In genomic region chr12:67648306-67649164, GRCh38 we compare ENCODE assay signal across 1 cellular context.
TF ChIP-seq lines count a peak whose summit lies in the region.

Gene DYRK2, plus strand, starts transcription at chr12:67648745. Its CDS starts 389 bp downstream, at chr12:67649134.

TF ChIP-seq in HepG2, 621 proteins besides CTCF, POLR2A, EP300 and RAD21 (continued from another document and continues in another):
- TF ChIP-seq ZBTB14 (CRISPR knock-in tag; IDR thresholded peaks at IDR 0.05) (peak; percentile 93), SETDB1 (CRISPR knock-in tag; IDR thresholded peaks at IDR 0.05; ENCODE audit: borderline replicate concordance) (no peak), DMAP1 (CRISPR knock-in tag; IDR thresholded peaks at IDR 0.05) (no peak), ZNF674 (CRISPR knock-in tag; IDR thresholded peaks at IDR 0.05; ENCODE audit: low read depth) (no peak), MYC (CRISPR knock-in tag; IDR thresholded peaks at IDR 0.05; ENCODE audit: borderline replicate concordance) (peak; percentile 72; the same call in 1 of the 2 replicates), FOXA1 (IDR thresholded peaks at IDR 0.05) (no peak), FOXA1 (CRISPR knock-in tag; IDR thresholded peaks at IDR 0.05) (no peak), ZNF44 (CRISPR knock-in tag; IDR thresholded peaks at IDR 0.05) (no peak), SP140L (CRISPR knock-in tag; IDR thresholded peaks at IDR 0.05; ENCODE audit: borderline replicate concordance) (no peak), ZNF232 (CRISPR knock-in tag; IDR thresholded peaks at IDR 0.05; ENCODE audit: borderline replicate concordance) (no peak), SAFB2 (CRISPR knock-in tag; IDR thresholded peaks at IDR 0.05; ENCODE audit: borderline replicate concordance, low read depth) (no peak), NRL (CRISPR knock-in tag; IDR thresholded peaks at IDR 0.05; ENCODE audit: borderline replicate concordance) (no peak), ZNF883 (CRISPR knock-in tag; IDR thresholded peaks at IDR 0.05; ENCODE audit: not compliant biosample characterization) (no peak), ZBTB2 (CRISPR knock-in tag; IDR thresholded peaks at IDR 0.05; ENCODE audit: low read depth) (no peak), HOXA5 (CRISPR knock-in tag; IDR thresholded peaks at IDR 0.05) (no peak), ZNF17 (CRISPR knock-in tag; IDR thresholded peaks at IDR 0.05) (no peak), ZNF263 (CRISPR knock-in tag; IDR thresholded peaks at IDR 0.05) (peak; percentile 27; the same call in 1 of the 2 replicates), ZNF546 (CRISPR knock-in tag; conservative IDR thresholded peaks at IDR 0.05) (0 out of 2 replicates have a peak, but pooled peaks have one; percentile 32), PHF5A (CRISPR knock-in tag; IDR thresholded peaks at IDR 0.05; ENCODE audit: low read depth, unreplicated experiment) (no peak), ZSCAN12 (CRISPR knock-in tag; IDR thresholded peaks at IDR 0.05) (no peak), ZNF143 (CRISPR knock-in tag; IDR thresholded peaks at IDR 0.05) (no peak), KLF13 (CRISPR knock-in tag; IDR thresholded peaks at IDR 0.05) (no peak), POLR2G (IDR thresholded peaks at IDR 0.05; ENCODE audit: low read depth, low read length) (peak; percentile 77), MXD4 (CRISPR knock-in tag; IDR thresholded peaks at IDR 0.05) (no peak), ZZZ3 (CRISPR knock-in tag; IDR thresholded peaks at IDR 0.05; ENCODE audit: borderline replicate concordance) (no peak), KDM2A (CRISPR knock-in tag; IDR thresholded peaks at IDR 0.05; ENCODE audit: borderline replicate concordance, low read depth) (peak; percentile 59), ZNF20 (CRISPR knock-in tag; IDR thresholded peaks at IDR 0.05) (no peak), ATM (IDR thresholded peaks at IDR 0.05; ENCODE audit: borderline replicate concordance) (no peak), KDM1A (CRISPR knock-in tag; IDR thresholded peaks at IDR 0.05) (no peak), ZNF562 (CRISPR knock-in tag; IDR thresholded peaks at IDR 0.05; ENCODE audit: borderline replicate concordance) (no peak), HNF4A (CRISPR knock-in tag; IDR thresholded peaks at IDR 0.05) (no peak), ZNF33A (CRISPR knock-in tag; IDR thresholded peaks at IDR 0.05; ENCODE audit: borderline replicate concordance) (no peak), ZNF724P (CRISPR knock-in tag; IDR thresholded peaks at IDR 0.05; ENCODE audit: borderline replicate concordance) (no peak), SIN3A (IDR thresholded peaks at IDR 0.05; ENCODE audit: borderline replicate concordance, low read depth, low read length) (peak; percentile 21; the same call in 1 of the 2 replicates), ZNF775 (CRISPR knock-in tag; IDR thresholded peaks at IDR 0.05; ENCODE audit: borderline replicate concordance) (no peak), ZNF841 (CRISPR knock-in tag; IDR thresholded peaks at IDR 0.05; ENCODE audit: borderline replicate concordance) (0 out of 2 replicates have a peak, but pooled peaks have one; percentile 8), ASH2L (IDR thresholded peaks at IDR 0.05; ENCODE audit: insufficient read length, low read depth, low read length) (peak; percentile 31), ZBTB38 (CRISPR knock-in tag; IDR thresholded peaks at IDR 0.05) (0 out of 2 replicates have a peak, but pooled peaks have one; percentile 26), ZNF329 (CRISPR knock-in tag; IDR thresholded peaks at IDR 0.05; ENCODE audit: low read depth) (no peak), TRIM22 (IDR thresholded peaks at IDR 0.05) (no peak), TSC22D2 (CRISPR knock-in tag; IDR thresholded peaks at IDR 0.05; ENCODE audit: borderline replicate concordance) (no peak), CBX1 (IDR thresholded peaks at IDR 0.05; ENCODE audit: low read depth) (no peak), CBFB (CRISPR knock-in tag; IDR thresholded peaks at IDR 0.05) (0 out of 2 replicates have a peak, but pooled peaks have one; percentile 27), ZNF317 (CRISPR knock-in tag; IDR thresholded peaks at IDR 0.05) (no peak), NFYC (CRISPR knock-in tag; IDR thresholded peaks at IDR 0.05) (no peak)
- TF ChIP-seq, protein P1, sequence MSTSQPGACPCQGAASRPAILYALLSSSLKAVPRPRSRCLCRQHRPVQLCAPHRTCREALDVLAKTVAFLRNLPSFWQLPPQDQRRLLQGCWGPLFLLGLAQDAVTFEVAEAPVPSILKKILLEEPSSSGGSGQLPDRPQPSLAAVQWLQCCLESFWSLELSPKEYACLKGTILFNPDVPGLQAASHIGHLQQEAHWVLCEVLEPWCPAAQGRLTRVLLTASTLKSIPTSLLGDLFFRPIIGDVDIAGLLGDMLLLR (CRISPR knock-in tag; IDR thresholded peaks at IDR 0.05): no peak
- TF ChIP-seq, protein P2, sequence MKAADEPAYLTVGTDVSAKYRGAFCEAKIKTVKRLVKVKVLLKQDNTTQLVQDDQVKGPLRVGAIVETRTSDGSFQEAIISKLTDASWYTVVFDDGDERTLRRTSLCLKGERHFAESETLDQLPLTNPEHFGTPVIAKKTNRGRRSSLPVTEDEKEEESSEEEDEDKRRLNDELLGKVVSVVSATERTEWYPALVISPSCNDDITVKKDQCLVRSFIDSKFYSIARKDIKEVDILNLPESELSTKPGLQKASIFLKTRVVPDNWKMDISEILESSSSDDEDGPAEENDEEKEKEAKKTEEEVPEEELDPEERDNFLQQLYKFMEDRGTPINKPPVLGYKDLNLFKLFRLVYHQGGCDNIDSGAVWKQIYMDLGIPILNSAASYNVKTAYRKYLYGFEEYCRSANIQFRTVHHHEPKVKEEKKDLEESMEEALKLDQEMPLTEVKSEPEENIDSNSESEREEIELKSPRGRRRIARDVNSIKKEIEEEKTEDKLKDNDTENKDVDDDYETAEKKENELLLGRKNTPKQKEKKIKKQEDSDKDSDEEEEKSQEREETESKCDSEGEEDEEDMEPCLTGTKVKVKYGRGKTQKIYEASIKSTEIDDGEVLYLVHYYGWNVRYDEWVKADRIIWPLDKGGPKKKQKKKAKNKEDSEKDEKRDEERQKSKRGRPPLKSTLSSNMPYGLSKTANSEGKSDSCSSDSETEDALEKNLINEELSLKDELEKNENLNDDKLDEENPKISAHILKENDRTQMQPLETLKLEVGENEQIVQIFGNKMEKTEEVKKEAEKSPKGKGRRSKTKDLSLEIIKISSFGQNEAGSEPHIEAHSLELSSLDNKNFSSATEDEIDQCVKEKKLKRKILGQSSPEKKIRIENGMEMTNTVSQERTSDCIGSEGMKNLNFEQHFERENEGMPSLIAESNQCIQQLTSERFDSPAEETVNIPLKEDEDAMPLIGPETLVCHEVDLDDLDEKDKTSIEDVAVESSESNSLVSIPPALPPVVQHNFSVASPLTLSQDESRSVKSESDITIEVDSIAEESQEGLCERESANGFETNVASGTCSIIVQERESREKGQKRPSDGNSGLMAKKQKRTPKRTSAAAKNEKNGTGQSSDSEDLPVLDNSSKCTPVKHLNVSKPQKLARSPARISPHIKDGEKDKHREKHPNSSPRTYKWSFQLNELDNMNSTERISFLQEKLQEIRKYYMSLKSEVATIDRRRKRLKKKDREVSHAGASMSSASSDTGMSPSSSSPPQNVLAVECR (CRISPR knock-in tag; IDR thresholded peaks at IDR 0.05; ENCODE audit: borderline replicate concordance): peak; percentile 54; the same call in 1 of the 2 replicates
- TF ChIP-seq, protein P3, sequence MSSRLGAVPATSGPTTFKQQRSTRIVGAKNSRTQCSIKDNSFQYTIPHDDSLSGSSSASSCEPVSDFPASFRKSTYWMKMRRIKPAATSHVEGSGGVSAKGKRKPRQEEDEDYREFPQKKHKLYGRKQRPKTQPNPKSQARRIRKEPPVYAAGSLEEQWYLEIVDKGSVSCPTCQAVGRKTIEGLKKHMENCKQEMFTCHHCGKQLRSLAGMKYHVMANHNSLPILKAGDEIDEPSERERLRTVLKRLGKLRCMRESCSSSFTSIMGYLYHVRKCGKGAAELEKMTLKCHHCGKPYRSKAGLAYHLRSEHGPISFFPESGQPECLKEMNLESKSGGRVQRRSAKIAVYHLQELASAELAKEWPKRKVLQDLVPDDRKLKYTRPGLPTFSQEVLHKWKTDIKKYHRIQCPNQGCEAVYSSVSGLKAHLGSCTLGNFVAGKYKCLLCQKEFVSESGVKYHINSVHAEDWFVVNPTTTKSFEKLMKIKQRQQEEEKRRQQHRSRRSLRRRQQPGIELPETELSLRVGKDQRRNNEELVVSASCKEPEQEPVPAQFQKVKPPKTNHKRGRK (CRISPR knock-in tag; IDR thresholded peaks at IDR 0.05): no peak
- TF ChIP-seq, protein P4, sequence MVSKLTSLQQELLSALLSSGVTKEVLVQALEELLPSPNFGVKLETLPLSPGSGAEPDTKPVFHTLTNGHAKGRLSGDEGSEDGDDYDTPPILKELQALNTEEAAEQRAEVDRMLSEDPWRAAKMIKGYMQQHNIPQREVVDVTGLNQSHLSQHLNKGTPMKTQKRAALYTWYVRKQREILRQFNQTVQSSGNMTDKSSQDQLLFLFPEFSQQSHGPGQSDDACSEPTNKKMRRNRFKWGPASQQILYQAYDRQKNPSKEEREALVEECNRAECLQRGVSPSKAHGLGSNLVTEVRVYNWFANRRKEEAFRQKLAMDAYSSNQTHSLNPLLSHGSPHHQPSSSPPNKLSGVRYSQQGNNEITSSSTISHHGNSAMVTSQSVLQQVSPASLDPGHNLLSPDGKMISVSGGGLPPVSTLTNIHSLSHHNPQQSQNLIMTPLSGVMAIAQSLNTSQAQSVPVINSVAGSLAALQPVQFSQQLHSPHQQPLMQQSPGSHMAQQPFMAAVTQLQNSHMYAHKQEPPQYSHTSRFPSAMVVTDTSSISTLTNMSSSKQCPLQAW (CRISPR knock-in tag; IDR thresholded peaks at IDR 0.05): no peak
- TF ChIP-seq, protein P5, sequence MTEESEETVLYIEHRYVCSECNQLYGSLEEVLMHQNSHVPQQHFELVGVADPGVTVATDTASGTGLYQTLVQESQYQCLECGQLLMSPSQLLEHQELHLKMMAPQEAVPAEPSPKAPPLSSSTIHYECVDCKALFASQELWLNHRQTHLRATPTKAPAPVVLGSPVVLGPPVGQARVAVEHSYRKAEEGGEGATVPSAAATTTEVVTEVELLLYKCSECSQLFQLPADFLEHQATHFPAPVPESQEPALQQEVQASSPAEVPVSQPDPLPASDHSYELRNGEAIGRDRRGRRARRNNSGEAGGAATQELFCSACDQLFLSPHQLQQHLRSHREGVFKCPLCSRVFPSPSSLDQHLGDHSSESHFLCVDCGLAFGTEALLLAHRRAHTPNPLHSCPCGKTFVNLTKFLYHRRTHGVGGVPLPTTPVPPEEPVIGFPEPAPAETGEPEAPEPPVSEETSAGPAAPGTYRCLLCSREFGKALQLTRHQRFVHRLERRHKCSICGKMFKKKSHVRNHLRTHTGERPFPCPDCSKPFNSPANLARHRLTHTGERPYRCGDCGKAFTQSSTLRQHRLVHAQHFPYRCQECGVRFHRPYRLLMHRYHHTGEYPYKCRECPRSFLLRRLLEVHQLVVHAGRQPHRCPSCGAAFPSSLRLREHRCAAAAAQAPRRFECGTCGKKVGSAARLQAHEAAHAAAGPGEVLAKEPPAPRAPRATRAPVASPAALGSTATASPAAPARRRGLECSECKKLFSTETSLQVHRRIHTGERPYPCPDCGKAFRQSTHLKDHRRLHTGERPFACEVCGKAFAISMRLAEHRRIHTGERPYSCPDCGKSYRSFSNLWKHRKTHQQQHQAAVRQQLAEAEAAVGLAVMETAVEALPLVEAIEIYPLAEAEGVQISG (CRISPR knock-in tag; IDR thresholded peaks at IDR 0.05): no peak; the same call in 1 of the 2 replicates
- TF ChIP-seq, protein P6, sequence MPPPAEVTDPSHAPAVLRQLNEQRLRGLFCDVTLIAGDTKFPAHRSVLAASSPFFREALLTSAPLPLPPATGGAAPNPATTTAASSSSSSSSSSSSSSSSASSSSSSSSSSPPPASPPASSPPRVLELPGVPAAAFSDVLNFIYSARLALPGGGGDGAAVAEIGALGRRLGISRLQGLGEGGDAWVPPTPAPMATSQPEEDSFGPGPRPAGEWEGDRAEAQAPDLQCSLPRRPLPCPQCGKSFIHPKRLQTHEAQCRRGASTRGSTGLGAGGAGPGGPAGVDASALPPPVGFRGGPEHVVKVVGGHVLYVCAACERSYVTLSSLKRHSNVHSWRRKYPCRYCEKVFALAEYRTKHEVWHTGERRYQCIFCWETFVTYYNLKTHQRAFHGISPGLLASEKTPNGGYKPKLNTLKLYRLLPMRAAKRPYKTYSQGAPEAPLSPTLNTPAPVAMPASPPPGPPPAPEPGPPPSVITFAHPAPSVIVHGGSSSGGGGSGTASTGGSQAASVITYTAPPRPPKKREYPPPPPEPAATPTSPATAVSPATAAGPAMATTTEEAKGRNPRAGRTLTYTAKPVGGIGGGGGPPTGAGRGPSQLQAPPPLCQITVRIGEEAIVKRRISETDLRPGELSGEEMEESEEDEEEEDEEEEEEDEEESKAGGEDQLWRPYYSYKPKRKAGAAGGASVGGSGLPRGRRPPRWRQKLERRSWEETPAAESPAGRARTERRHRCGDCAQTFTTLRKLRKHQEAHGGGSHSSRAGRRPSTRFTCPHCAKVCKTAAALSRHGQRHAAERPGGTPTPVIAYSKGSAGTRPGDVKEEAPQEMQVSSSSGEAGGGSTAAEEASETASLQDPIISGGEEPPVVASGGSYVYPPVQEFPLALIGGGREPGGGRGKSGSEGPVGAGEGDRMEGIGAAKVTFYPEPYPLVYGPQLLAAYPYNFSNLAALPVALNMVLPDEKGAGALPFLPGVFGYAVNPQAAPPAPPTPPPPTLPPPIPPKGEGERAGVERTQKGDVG (CRISPR knock-in tag; IDR thresholded peaks at IDR 0.05; ENCODE audit: borderline replicate concordance): no peak
